In the genomic region with DNA sequence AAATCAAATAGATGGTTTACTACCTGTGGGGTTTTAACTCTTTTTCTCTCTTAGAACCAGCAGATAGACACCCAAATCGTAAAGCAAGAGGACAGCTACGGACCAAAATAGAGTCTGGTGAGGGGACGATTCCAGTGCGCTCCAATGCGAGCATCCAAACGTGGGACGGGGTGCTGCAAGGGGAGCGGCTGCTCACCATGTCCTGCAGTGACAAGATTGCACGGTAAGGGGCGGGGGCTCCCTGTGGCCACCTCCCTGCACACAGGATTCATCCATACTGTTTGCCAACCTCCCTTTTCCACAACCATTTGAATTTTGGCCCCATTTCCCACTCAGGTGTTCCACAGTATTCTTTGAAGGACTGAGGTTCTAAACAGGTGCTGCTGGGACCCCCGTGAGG, we compare ENCODE assay signal across 3 cellular contexts.
"Had no signal": no experiment of that assay in that cellular context is flagged by ENCODE, and none has a peak within 500 bp of the region (broad histone marks: within the 10 kb centered on the region; RNA-seq: fewer than 3 reads in every experiment).

No MANE protein-coding gene starts in this region.

- ATAC-seq: GM12878 had no signal

- DNase-seq: GDM1, GF-D8 had no signal

- H3K4me3 ChIP-seq: GM12878 had no signal
